In genomic region chr5:176740131-176740701, GRCh38 we compare ENCODE assay signal across 19 cellular contexts.
DNase-seq lines count a peak whose midpoint lies in the region; ATAC-seq and TF ChIP-seq lines count a peak whose summit lies in the region.
"Had no signal": no experiment of that assay in that cellular context is flagged by ENCODE, and none has a peak within 500 bp of the region (broad histone marks: within the 10 kb centered on the region; RNA-seq: fewer than 3 reads in every experiment).

No MANE protein-coding gene starts in this region.

- H3K36me3 ChIP-seq in esophagus muscularis mucosa (no peaks in the 10 kb centered on the region), BE2C (no peaks in the 10 kb centered on the region)
- H3K36me3 ChIP-seq: BLaER1 treated with 17β-estradiol and CSF1 and Interleukin-3, amounts not matched to agents 10 nM and 100 nM; thoracic aorta had no signal

- no peak for TF ChIP-seq POLR2A in esophagus muscularis mucosa (IDR thresholded peaks at IDR 0.05; ENCODE audit: low read depth)

- H3K4me3 ChIP-seq in esophagus muscularis mucosa (no peak overlapping the region), BE2C (ENCODE audit: low read depth, low read length) (no peak overlapping the region)
- H3K4me3 ChIP-seq: BLaER1 treated with 17β-estradiol and CSF1 and Interleukin-3, amounts not matched to agents 10 nM and 100 nM; thoracic aorta had no signal

- H3K4me1 ChIP-seq in esophagus muscularis mucosa (peaks cover 0 to 15% (median 11%) of the 10 kb centered on the region in 4 donors), BE2C (peaks cover 40% of the 10 kb centered on the region)

- no peak for ATAC-seq in HG03097 (IDR thresholded peaks at IDR 0.05; ENCODE audit: low FRiP score, unreplicated experiment)
- ATAC-seq: effector memory CD8-positive, alpha-beta T cell had no signal

- intact Hi-C loops in esophagus muscularis mucosa (cut with DNase I), result no loop called here

- H3K9me3 ChIP-seq in esophagus muscularis mucosa (no peaks in the 10 kb centered on the region), BE2C (no peaks in the 10 kb centered on the region)
- H3K9me3 ChIP-seq: BLaER1 treated with 17β-estradiol and CSF1 and Interleukin-3, amounts not matched to agents 10 nM and 100 nM; thoracic aorta had no signal

- DNase-seq in DMS 273 (lab: John Stamatoyannopoulos, UW; ENCODE audit: unreplicated experiment) (peak; percentile 53), DMS 273 treated with DMSO at 0.1 percent for 48 hours (lab: John Stamatoyannopoulos, UW) (no peak), NCI-H446 (lab: John Stamatoyannopoulos, UW) (peak; percentile 69 to 76), esophagus muscularis mucosa (ENCODE audit: extremely low spot score) (peak; percentile 80), BE2C (no peak), KG1 (lab: John Stamatoyannopoulos, UW) (no peak)
- peak; percentile 17 for DNase-seq in stimulated activated CD8-positive, alpha-beta memory T cell treated with anti-CD3 and anti-CD28 coated beads, Interleukin-4, amount 100 ng/mL, for 48 hours
- DNase-seq: activated CD4-positive, alpha-beta T cell treated with anti-CD3 and anti-CD28 coated beads for 1 hour; amniotic stem cell; DMS53; effector memory CD8-positive, alpha-beta T cell; naive B cell; NCI-H1930; stimulated activated CD4-positive, alpha-beta T cell treated with anti-CD3 and anti-CD28 coated beads, Interleukin-12 subunit alpha, Interleukin-12 subunit beta, amount 100 ng/mL, for 4 hours; T-helper 9 cell had no signal

- no peak overlapping the region for H3K27ac ChIP-seq in esophagus muscularis mucosa (replicated peaks in 1 of 4)
- H3K27ac ChIP-seq: 22Rv1; BLaER1 treated with 17β-estradiol and CSF1 and Interleukin-3, amounts not matched to agents 10 nM and 100 nM; thoracic aorta had no signal

- WGBS in esophagus muscularis mucosa, result 79% methylated on average over 14 of the region's 16 CpGs

- peaks cover 0 to 92% (median 27%) of the 10 kb centered on the region in 4 donors for H3K27me3 ChIP-seq in esophagus muscularis mucosa
- H3K27me3 ChIP-seq in BE2C, result no peaks in the 10 kb centered on the region

- no peak for TF ChIP-seq EP300 in esophagus muscularis mucosa (IDR thresholded peaks at IDR 0.05)

- TF ChIP-seq CTCF in esophagus muscularis mucosa (IDR thresholded peaks at IDR 0.05) (no peak), BE2C (IDR thresholded peaks at IDR 0.05; ENCODE audit: low read depth, low read length) (no peak)

Comparison
In these comparisons a context has a peak if more than half of its experiments do, and no peak if none do; other contexts are left out.
1. DNase-seq: peak in DMS 273 (single experiment), NCI-H446 (2 of 2), esophagus muscularis mucosa (single experiment) and stimulated activated CD8-positive, alpha-beta memory T cell treated with anti-CD3 and anti-CD28 coated beads, Interleukin-4, amount 100 ng/mL, for 48 hours (single experiment); none in DMS 273 treated with DMSO at 0.1 percent for 48 hours (single experiment), BE2C (single experiment) and KG1 (single experiment).